In genomic region chr2:109728809-109729208, GRCh38 we compare ENCODE assay signal across 17 cellular contexts.
A peak's percentile ranks its signal among the peaks of the same experiment; 100 is the strongest.
DNase-seq lines count a peak whose midpoint lies in the region; ATAC-seq and TF ChIP-seq lines count a peak whose summit lies in the region.
"Had no signal": no experiment of that assay in that cellular context is flagged by ENCODE, and none has a peak within 500 bp of the region (broad histone marks: within the 10 kb centered on the region; RNA-seq: fewer than 3 reads in every experiment).

No MANE protein-coding gene starts in this region.

- DNase-seq in GM06990 (ENCODE audit: extremely low read depth, insufficient read length) (peak; percentile 27), choroid plexus epithelial cell (ENCODE audit: low read depth) (peak; percentile 6), right atrium auricular region (ENCODE audit: low spot score) (peak; percentile 58), retinal pigment epithelial cell (ENCODE audit: low read depth) (peak; percentile 52), KG1 (lab: John Stamatoyannopoulos, UW) (no peak), SHP77 (lab: John Stamatoyannopoulos, UW) (no peak)
- DNase-seq in stimulated activated CD4-positive, alpha-beta T cell treated with anti-CD3 and anti-CD28 coated beads, Interleukin-12 subunit alpha, Interleukin-12 subunit beta, amount 100 ng/mL, for 4 hours = no peak
- DNase-seq: activated CD4-positive, alpha-beta T cell treated with anti-CD3 and anti-CD28 coated beads, Interleukin-2, amount 10 ng/mL, durations not matched to agents 7 days and 5 days; activated naive CD4-positive, alpha-beta T cell treated with anti-CD3 and anti-CD28 coated beads for 36 hours; cortex of kidney; HFFc6; MM.1S; naive B cell; NCI-H1930; stimulated activated CD4-positive, alpha-beta T cell treated with anti-CD3 and anti-CD28 coated beads, Interleukin-1b, Interleukin-23, amount 100 ng/mL, for 48 hours; substantia nigra had no signal

- H3K36me3 ChIP-seq in GM06990 (ENCODE audit: control insufficient read depth, insufficient read depth, low read length) (no peaks in the 10 kb centered on the region), right atrium auricular region (no peaks in the 10 kb centered on the region)

- no peak overlapping the region for H3K27ac ChIP-seq in right atrium auricular region

- H3K9me3 ChIP-seq in right atrium auricular region = no peaks in the 10 kb centered on the region

- ATAC-seq in HG03469 (IDR thresholded peaks at IDR 0.05; ENCODE audit: unreplicated experiment) = no peak

- no peak overlapping the region for H3K4me3 ChIP-seq in GM06990 (replicated peaks; ENCODE audit: low read depth, low read length)
- H3K4me3 ChIP-seq in choroid plexus epithelial cell (ENCODE audit: low read depth, low read length) = no peak overlapping the region
- H3K4me3 ChIP-seq in right atrium auricular region = no peak overlapping the region
- H3K4me3 ChIP-seq in retinal pigment epithelial cell (ENCODE audit: low read length) = no peak overlapping the region

- TF ChIP-seq CTCF in GM06990 (IDR thresholded peaks at IDR 0.05; ENCODE audit: insufficient read depth, low read length, poor library complexity, severe bottlenecking) = no peak
- TF ChIP-seq CTCF in choroid plexus epithelial cell (conservative IDR thresholded peaks at IDR 0.05; ENCODE audit: low read depth, low read length) = no peak
- TF ChIP-seq CTCF in right atrium auricular region (IDR thresholded peaks at IDR 0.05) = no peak
- no peak for TF ChIP-seq CTCF in retinal pigment epithelial cell (conservative IDR thresholded peaks at IDR 0.05; ENCODE audit: low read depth, low read length)

- no peaks in the 10 kb centered on the region for H3K27me3 ChIP-seq in GM06990 (replicated peaks; ENCODE audit: control insufficient read depth, insufficient read depth, low read length)
- no peaks in the 10 kb centered on the region for H3K27me3 ChIP-seq in right atrium auricular region

- no peaks in the 10 kb centered on the region for H3K4me1 ChIP-seq in right atrium auricular region

Comparison
In these comparisons a context has a peak if more than half of its experiments do, and no peak if none do; other contexts are left out.
1. DNase-seq: peak in GM06990 (single experiment), choroid plexus epithelial cell (single experiment), right atrium auricular region (single experiment) and retinal pigment epithelial cell (single experiment); none in KG1 (single experiment), stimulated activated CD4-positive, alpha-beta T cell treated with anti-CD3 and anti-CD28 coated beads, Interleukin-12 subunit alpha, Interleukin-12 subunit beta, amount 100 ng/mL, for 4 hours (single experiment) and SHP77 (0 of 2).